In genomic region chr17:44598932-44599297, GRCh38 we compare ENCODE assay signal across 22 cellular contexts. TPM values are rescaled to one million over a fixed set of nuclear protein-coding genes. Genes with fewer than 3 reads are reported as not detected.
DNase-seq lines count a peak whose midpoint lies in the region; ATAC-seq, FAIRE-seq and TF ChIP-seq lines count a peak whose summit lies in the region.
"Had no signal": no experiment of that assay in that cellular context is flagged by ENCODE, and none has a peak within 500 bp of the region (broad histone marks: within the 10 kb centered on the region; RNA-seq: fewer than 3 reads in every experiment).

No MANE protein-coding gene starts in this region.

- no peak overlapping the region for H3K4ac ChIP-seq in mesendoderm (ENCODE audit: low read depth, low read length)

- H3K18ac ChIP-seq in mesendoderm (ENCODE audit: low read length) = no peak overlapping the region

- H3K27me3 ChIP-seq in HCT116 (ENCODE audit: insufficient read depth, low read length) = no peaks in the 10 kb centered on the region
- H3K27me3 ChIP-seq in ascending aorta = no peaks in the 10 kb centered on the region
- H3K27me3 ChIP-seq in mesendoderm (ENCODE audit: insufficient read depth, low read length, poor library complexity) = no peaks in the 10 kb centered on the region
- no peaks in the 10 kb centered on the region for H3K27me3 ChIP-seq in smooth muscle cell (ENCODE audit: low read depth)
- H3K27me3 ChIP-seq: Peyer's patch, SJSA1 had no signal

- FAIRE-seq in urothelium cell line (lab: Jason Lieb, UNC) = no peak
- FAIRE-seq: islet of Langerhans had no signal

- no peak overlapping the region for H4K8ac ChIP-seq in mesendoderm (ENCODE audit: low read depth, low read length)

- no peaks in the 10 kb centered on the region for H3K79me1 ChIP-seq in mesendoderm (ENCODE audit: low read length)

- DNase-seq in HCT116 (ENCODE audit: low read depth, low spot score) = no peak
- no peak for DNase-seq in ascending aorta (ENCODE audit: low spot score in 2 of 2)
- DNase-seq in mesendoderm = no peak
- no peak for DNase-seq in smooth muscle cell (lab: John Stamatoyannopoulos, UW; ENCODE audit: unreplicated experiment)
- no peak for DNase-seq in RKO (ENCODE audit: low spot score)
- no peak for DNase-seq in urothelium cell line (ENCODE audit: low spot score)
- DNase-seq in NCI-H526 (lab: John Stamatoyannopoulos, UW) = no peak
- DNase-seq: CD4-positive, alpha-beta memory T cell; effector CD8-positive, alpha-beta T cell; gastrocnemius medialis; NCI-H1105 treated with DMSO at 0.1 percent for 48 hours; NCI-H446 treated with DMSO at 0.1 percent for 48 hours; occipital lobe; stimulated activated CD4-positive, alpha-beta T cell treated with anti-CD3 and anti-CD28 coated beads, Interleukin-12 subunit alpha, Interleukin-12 subunit beta, amount 100 ng/mL, for 4 hours; T-helper 17 cell had no signal

- no peak overlapping the region for H3K9ac ChIP-seq in HCT116 (ENCODE audit: low read length)
- H3K9ac ChIP-seq in mesendoderm (ENCODE audit: low read length) = no peak overlapping the region
- H3K9ac ChIP-seq in smooth muscle cell (ENCODE audit: low read depth) = no peak overlapping the region

- POLR2A ChIA-PET in HCT116 (lab: Charles Lee) = no interaction called here

- H3K4me2 ChIP-seq in HCT116 (ENCODE audit: low read length) (peak overlapping the region; percentile 9; the same call in 1 of the 2 replicates), mesendoderm (ENCODE audit: low read length) (no peak overlapping the region), smooth muscle cell (peak overlapping the region; percentile 53)

- no peak for TF ChIP-seq POLR2A in HCT116 (IDR thresholded peaks at IDR 0.05; ENCODE audit: borderline replicate concordance, extremely low read depth, insufficient read depth, insufficient read length)

- no peak overlapping the region for H2BK5ac ChIP-seq in mesendoderm (ENCODE audit: low read length)

- no peak overlapping the region for H3K56ac ChIP-seq in mesendoderm (ENCODE audit: low read length)

- peak overlapping the region; percentile 34 for H2AK5ac ChIP-seq in mesendoderm (ENCODE audit: low read length)

- RAD21 ChIA-PET in HCT116 (lab: Charles Lee; ENCODE audit: low non-redundant PET in 1 of 2, low total read pairs in 2 of 2, uncharacterized antibody in 2 of 2, unreplicated experiment in 2 of 2) = no interaction called here

- no peak overlapping the region for H3K23ac ChIP-seq in mesendoderm (ENCODE audit: low read length)

- TF ChIP-seq CTCF in HCT116 (IDR thresholded peaks at IDR 0.05 in 2 of 3, conservative IDR thresholded peaks at IDR 0.05 in 1 of 3; ENCODE audit: borderline replicate concordance in 1 of 3, insufficient read depth in 1 of 3, low read depth in 2 of 3, low read length in 2 of 3) = no peak
- TF ChIP-seq CTCF in ascending aorta (IDR thresholded peaks at IDR 0.05) = no peak
- no peak for TF ChIP-seq CTCF in smooth muscle cell (IDR thresholded peaks at IDR 0.05; ENCODE audit: borderline replicate concordance, insufficient read depth, poor library complexity, severe bottlenecking)

- H3K27ac ChIP-seq in HCT116 (ENCODE audit: low read depth, low read length) (no peak overlapping the region), ascending aorta (peak overlapping the region; percentile 65), mesendoderm (ENCODE audit: low read depth, low read length) (no peak overlapping the region), smooth muscle cell (ENCODE audit: low read depth) (peak overlapping the region; percentile 64)
- H3K27ac ChIP-seq: gastrocnemius medialis, Peyer's patch, SJSA1, VCaP had no signal

- H3K4me3 ChIP-seq in HCT116 (replicated peaks in 1 of 2; ENCODE audit: low read depth in 1 of 2, low read length in 2 of 2) (no peak overlapping the region), ascending aorta (no peak overlapping the region), mesendoderm (ENCODE audit: low read length) (no peak overlapping the region), smooth muscle cell (no peak overlapping the region)
- H3K4me3 ChIP-seq: gastrocnemius medialis, Peyer's patch, SJSA1 had no signal

- ATAC-seq in HCT116 = no peak
- ATAC-seq: activated T-helper 17 cell treated with anti-CD3 and anti-CD28 coated beads, Interleukin-2, amount 50 U/mL, for 72 hours; gastrocnemius medialis; T-helper 17 cell had no signal

- CTCF ChIA-PET in HCT116 (lab: Charles Lee) = no interaction called here

- H3K4me1 ChIP-seq in HCT116 (ENCODE audit: control insufficient read depth in 1 of 2, insufficient read depth in 2 of 2, low read length in 2 of 2) (peaks cover 0 to 7% of the 10 kb centered on the region in 2 experiments; a peak in 2 of 4 replicates), ascending aorta (peaks cover 7 to 11% of the 10 kb centered on the region in 2 donors), mesendoderm (ENCODE audit: control insufficient read depth, low read depth, low read length) (peaks cover 7% of the 10 kb centered on the region), smooth muscle cell (ENCODE audit: low read depth) (peaks cover 18% of the 10 kb centered on the region)
- H3K4me1 ChIP-seq: gastrocnemius medialis, Peyer's patch had no signal

- TF ChIP-seq RAD21 in HCT116 (IDR thresholded peaks at IDR 0.05; ENCODE audit: low read depth) = no peak

- BruUV-seq in HCT116 (replicated peaks; lab: Mats Ljungman, UMichigan) = no TSS peak

- H3K36me3 ChIP-seq in HCT116 (ENCODE audit: control insufficient read depth in 1 of 2, insufficient read depth in 2 of 2, low read length in 2 of 2) = no peaks in the 10 kb centered on the region
- H3K36me3 ChIP-seq in ascending aorta = no peaks in the 10 kb centered on the region
- no peaks in the 10 kb centered on the region for H3K36me3 ChIP-seq in mesendoderm (ENCODE audit: control insufficient read depth, insufficient read depth, low read length)
- H3K36me3 ChIP-seq in smooth muscle cell (ENCODE audit: low read depth) = no peaks in the 10 kb centered on the region
- H3K36me3 ChIP-seq: gastrocnemius medialis, Peyer's patch, SJSA1 had no signal

- H2BK15ac ChIP-seq in mesendoderm (replicated peaks; ENCODE audit: low read depth) = no peak overlapping the region

- no peak overlapping the region for H2BK120ac ChIP-seq in mesendoderm (ENCODE audit: low read depth, low read length)

- WGBS in mesendoderm (ENCODE audit: extremely low coverage, insufficient coverage, low lambda C conversion rate) = no CpG with 5 or more reads among the region's 2 CpGs
- 83% methylated on average over 2 of the region's 2 CpGs for WGBS in smooth muscle cell (ENCODE audit: low lambda C conversion rate)

- peaks cover 6% of the 10 kb centered on the region for H3F3A ChIP-seq in smooth muscle cell (ENCODE audit: low read depth)

- H2AFZ ChIP-seq in HCT116 (ENCODE audit: low read depth, low read length, poor library complexity, severe bottlenecking) (no peak overlapping the region), smooth muscle cell (ENCODE audit: low read depth) (no peak overlapping the region)

- no peak overlapping the region for H4K5ac ChIP-seq in mesendoderm (ENCODE audit: low read length)

- H3K9me2 ChIP-seq in HCT116 (ENCODE audit: insufficient read depth) = no peaks in the 10 kb centered on the region

- H4K20me1 ChIP-seq in HCT116 (ENCODE audit: insufficient read depth) = no peaks in the 10 kb centered on the region
- H4K20me1 ChIP-seq in smooth muscle cell (ENCODE audit: low read depth) = no peaks in the 10 kb centered on the region

- H3K79me2 ChIP-seq in HCT116 (ENCODE audit: insufficient read depth, low read length) (no peaks in the 10 kb centered on the region), mesendoderm (ENCODE audit: control insufficient read depth, insufficient read depth, low read length) (no peaks in the 10 kb centered on the region), smooth muscle cell (ENCODE audit: low read depth) (no peaks in the 10 kb centered on the region)

- no peaks in the 10 kb centered on the region for H3K9me3 ChIP-seq in HCT116 (ENCODE audit: control insufficient read depth in 1 of 2, insufficient read depth in 1 of 2, low read depth in 1 of 2, low read length in 2 of 2)
- H3K9me3 ChIP-seq in ascending aorta = no peaks in the 10 kb centered on the region
- no peaks in the 10 kb centered on the region for H3K9me3 ChIP-seq in smooth muscle cell (replicated peaks; ENCODE audit: low read depth)
- H3K9me3 ChIP-seq: gastrocnemius medialis, Peyer's patch, SJSA1 had no signal

- intact Hi-C loops in HCT116 (cut with micrococcal nuclease) (no loop called here), ascending aorta (cut with DNase I) (loop anchor here (1.0 kb wide), 2 partner anchors 15 to 42 kb away; partner anchors contain the start of gene FZD2)

TF ChIP-seq in HCT116, 20 proteins besides CTCF, POLR2A, EP300 and RAD21 (continues in another document):
- TF ChIP-seq ZBTB33 (IDR thresholded peaks at IDR 0.05; ENCODE audit: extremely low read depth, insufficient replicate concordance, low read length) (no peak), CEBPB (IDR thresholded peaks at IDR 0.05; ENCODE audit: low read depth) (no peak), ZFX (IDR thresholded peaks at IDR 0.05) (no peak), TCF7L2 (IDR thresholded peaks at IDR 0.05; ENCODE audit: borderline replicate concordance, extremely low read depth, insufficient read depth, insufficient read length) (no peak), SIN3A (IDR thresholded peaks at IDR 0.05; ENCODE audit: low read depth) (no peak), ZNF274 (IDR thresholded peaks at IDR 0.05; ENCODE audit: low read depth, low read length) (no peak)

RNA-seq across cellular contexts. Expression of gene FZD2, which starts 41.6 kb away (rescaled TPM):
- total RNA-seq in HCT116 (2021; ENCODE audit: unreplicated experiment) (12.8 TPM), ascending aorta (32.7 TPM), smooth muscle cell (19.8 and 29.7 TPM in 2 replicates)
- 15.0 and 15.5 TPM in 2 replicates for polyA plus RNA-seq in HCT116 (2012)
- polyA plus RNA-seq in mesendoderm (2013, experiment 1 of 2) = 4.3 TPM
- 4.5 TPM for polyA plus RNA-seq in mesendoderm (2013, experiment 2 of 2)
- polyA plus RNA-seq in smooth muscle cell = 31.3 and 33.7 TPM in 2 replicates
- total RNA-seq: activated T-helper 17 cell treated with anti-CD3 and anti-CD28 coated beads, Interleukin-2, amount 50 U/mL, for 72 hours; CD4-positive, alpha-beta memory T cell had no signal
- polyA plus RNA-seq: CD4-positive, alpha-beta memory T cell had no signal

RNA-seq across cellular contexts. Expression of gene MEIOC, which starts 57.4 kb away (rescaled TPM):
- total RNA-seq in HCT116 (2021; ENCODE audit: unreplicated experiment) = not detected
- 0.05 and 0.08 TPM in 2 replicates for polyA plus RNA-seq in HCT116 (2012)
- total RNA-seq in ascending aorta = not detected
- polyA plus RNA-seq in mesendoderm (2013, experiment 1 of 2) = 0.29 TPM
- 0.35 TPM for polyA plus RNA-seq in mesendoderm (2013, experiment 2 of 2)
- 0.09 TPM in 1 of 2 replicates, not detected in the other for total RNA-seq in smooth muscle cell
- polyA plus RNA-seq in smooth muscle cell = 0.18 TPM in 1 of 2 replicates, not detected in the other
- total RNA-seq: CD4-positive, alpha-beta memory T cell; esophagus mucosa; gastrocnemius medialis; Peyer's patch; T-helper 17 cell; ureter had no signal

Comparison
In these comparisons a context has a peak if more than half of its experiments do, and no peak if none do; other contexts are left out.
1. H3K27ac ChIP-seq: peak in ascending aorta (2 of 2) and smooth muscle cell (single experiment); none in HCT116 (single experiment) and mesendoderm (single experiment).